Comparison of ENCODE assay signal across 11 cellular contexts in the genomic region with DNA sequence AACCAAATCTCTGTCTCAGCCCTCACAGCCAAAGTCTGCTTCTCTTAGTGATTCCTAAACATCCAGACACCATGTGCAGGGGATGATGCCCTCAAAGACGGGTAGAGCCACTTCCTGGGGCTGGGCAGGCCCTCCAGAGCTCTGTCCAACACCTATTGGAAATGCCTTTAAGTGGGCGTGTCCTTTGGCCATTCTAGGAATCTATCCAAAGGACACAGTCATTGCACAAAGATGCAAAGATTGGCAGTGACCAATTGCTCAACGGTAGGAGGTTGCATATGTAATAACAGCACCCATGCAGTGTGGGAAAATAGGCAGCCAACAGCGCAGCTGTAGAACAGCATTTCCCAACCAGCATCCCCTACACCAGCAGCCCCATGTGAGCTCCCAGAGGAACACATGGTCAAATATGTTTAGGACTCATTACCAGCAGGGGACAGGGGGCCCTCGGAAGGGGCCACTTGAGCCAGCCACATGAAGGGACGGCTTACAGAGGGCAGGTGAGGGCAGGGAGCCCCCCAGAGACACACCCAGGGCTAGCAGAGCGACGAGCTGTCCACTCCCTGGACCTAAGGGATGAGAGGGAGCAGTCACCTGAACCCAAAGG.
DNase-seq lines count a peak whose midpoint lies in the region; ATAC-seq, FAIRE-seq and TF ChIP-seq lines count a peak whose summit lies in the region.
"Had no signal": no experiment of that assay in that cellular context is flagged by ENCODE, and none has a peak within 500 bp of the region (broad histone marks: within the 10 kb centered on the region; RNA-seq: fewer than 3 reads in every experiment).

No MANE protein-coding gene starts in this region.

- H3K27ac Mint-ChIP-seq in MCF 10A (ENCODE audit: low read depth, unreplicated experiment): no peak overlapping the region
- H3K27ac Mint-ChIP-seq in endodermal cell: no peak overlapping the region
- H3K27ac Mint-ChIP-seq: activated CD8-positive, alpha-beta memory T cell treated with anti-CD3 and anti-CD28 coated beads, Interleukin-2, amount 10 ng/mL, durations not matched to agents 7 days and 5 days had no signal

- H3K9me3 Mint-ChIP-seq in MCF 10A (ENCODE audit: unreplicated experiment): no peaks in the 10 kb centered on the region
- H3K9me3 Mint-ChIP-seq in endodermal cell: no peaks in the 10 kb centered on the region

- no peak for TF ChIP-seq POLR2A in breast epithelium (IDR thresholded peaks at IDR 0.05)

- peaks cover 12% of the 10 kb centered on the region for H3K4me1 Mint-ChIP-seq in MCF 10A (ENCODE audit: insufficient read depth, unreplicated experiment)
- no peaks in the 10 kb centered on the region for H3K4me1 Mint-ChIP-seq in endodermal cell
- H3K4me1 Mint-ChIP-seq: activated CD8-positive, alpha-beta memory T cell treated with anti-CD3 and anti-CD28 coated beads, Interleukin-2, amount 10 ng/mL, durations not matched to agents 7 days and 5 days had no signal

- intact Hi-C loops in MCF 10A (cut with micrococcal nuclease): loop anchor here (1.0 to 10.0 kb wide), 4 partner anchors 29 to 429 kb away; no protein-coding TSS in a partner anchor
- intact Hi-C loops in breast epithelium (cut with DNase I; ENCODE audit: low total_unique reads): no loop called here

- CTCF ChIA-PET in MCF 10A (lab: Yijun Ruan, JAX): no interaction called here

- H3K4me3 Mint-ChIP-seq in MCF 10A (ENCODE audit: unreplicated experiment) (no peak overlapping the region), endodermal cell (no peak overlapping the region)
- H3K4me3 Mint-ChIP-seq: activated CD8-positive, alpha-beta memory T cell treated with anti-CD3 and anti-CD28 coated beads, Interleukin-2, amount 10 ng/mL, durations not matched to agents 7 days and 5 days had no signal

- no peaks in the 10 kb centered on the region for H3K4me1 ChIP-seq in breast epithelium
- no peaks in the 10 kb centered on the region for H3K4me1 ChIP-seq in endodermal cell (ENCODE audit: control insufficient read depth, insufficient read depth, low read length)
- H3K4me1 ChIP-seq: tibial nerve had no signal

- no peaks in the 10 kb centered on the region for H3K36me3 Mint-ChIP-seq in MCF 10A (ENCODE audit: insufficient read depth, unreplicated experiment)
- H3K36me3 Mint-ChIP-seq in endodermal cell (ENCODE audit: low read depth): no peaks in the 10 kb centered on the region
- H3K36me3 Mint-ChIP-seq: activated CD8-positive, alpha-beta memory T cell treated with anti-CD3 and anti-CD28 coated beads, Interleukin-2, amount 10 ng/mL, durations not matched to agents 7 days and 5 days had no signal

- H3K27me3 Mint-ChIP-seq in MCF 10A (ENCODE audit: insufficient read depth, unreplicated experiment): no peaks in the 10 kb centered on the region
- H3K27me3 Mint-ChIP-seq in endodermal cell (ENCODE audit: insufficient read depth): peaks cover 11% of the 10 kb centered on the region

- BruUV-seq in MCF 10A (replicated peaks; lab: Mats Ljungman, UMichigan): no TSS peak

- FAIRE-seq in RCC 7860 (lab: Jason Lieb, UNC): no peak

- TF ChIP-seq CTCF in MCF 10A (IDR thresholded peaks at IDR 0.05; ENCODE audit: unreplicated experiment): no peak
- no peak for TF ChIP-seq CTCF in breast epithelium (IDR thresholded peaks at IDR 0.05)
- TF ChIP-seq CTCF in endodermal cell (conservative IDR thresholded peaks at IDR 0.05): no peak

- no peaks in the 10 kb centered on the region for H3K9me3 ChIP-seq in breast epithelium
- no peaks in the 10 kb centered on the region for H3K9me3 ChIP-seq in endodermal cell (ENCODE audit: control insufficient read depth, low read length)
- H3K9me3 ChIP-seq: tibial nerve had no signal

- ATAC-seq in HG03469 (IDR thresholded peaks at IDR 0.05; ENCODE audit: unreplicated experiment): no peak
- ATAC-seq: activated CD8-positive, alpha-beta memory T cell treated with anti-CD3 and anti-CD28 coated beads, Interleukin-2, amount 10 ng/mL, durations not matched to agents 7 days and 5 days had no signal

- POLR2A ChIA-PET in MCF 10A (lab: Yijun Ruan, JAX): interaction anchor here (0.5 to 0.7 kb wide), 4 partner anchors 13 to 1569 kb away, joined by 3 to 4 read pairs (median 4); no protein-coding TSS in a partner anchor

- 85 to 90% methylated on average over 6 to 8 of the region's 8 CpGs for WGBS in endodermal cell (ENCODE audit: insufficient coverage in 1 of 2, insufficient read length in 1 of 2), 2 experiments

- H3K36me3 ChIP-seq in breast epithelium: no peaks in the 10 kb centered on the region
- H3K36me3 ChIP-seq in endodermal cell (ENCODE audit: control insufficient read depth, insufficient read depth, low read length): no peaks in the 10 kb centered on the region
- H3K36me3 ChIP-seq: tibial nerve had no signal

- H3K9ac ChIP-seq in endodermal cell (ENCODE audit: extremely low read depth, low read length, poor library complexity, severe bottlenecking): no peak overlapping the region

- no peak overlapping the region for H3K4me3 ChIP-seq in breast epithelium
- H3K4me3 ChIP-seq in skeletal muscle cell (ENCODE audit: low read depth, low read length): no peak overlapping the region
- H3K4me3 ChIP-seq in endodermal cell (ENCODE audit: low read length): no peak overlapping the region
- H3K4me3 ChIP-seq: tibial nerve had no signal

- H3K27ac ChIP-seq in breast epithelium (no peak overlapping the region), epithelial cell of prostate (no peak overlapping the region), endodermal cell (ENCODE audit: low read depth, low read length) (no peak overlapping the region)
- H3K27ac ChIP-seq: tibial nerve had no signal

- DNase-seq in MCF 10A (ENCODE audit: unreplicated experiment): peak; percentile 93
- DNase-seq in breast epithelium (ENCODE audit: low spot score in 2 of 2): no peak
- DNase-seq in RCC 7860 (ENCODE audit: low spot score): peak; percentile 65
- DNase-seq in epithelial cell of prostate (ENCODE audit: low read depth, low spot score): peak; percentile 27
- peak; percentile 4 for DNase-seq in skeletal muscle cell (ENCODE audit: low read depth)
- DNase-seq in Ammon's horn (ENCODE audit: low spot score): no peak
- no peak for DNase-seq in endodermal cell
- DNase-seq: activated CD8-positive, alpha-beta memory T cell treated with anti-CD3 and anti-CD28 coated beads, Interleukin-2, amount 10 ng/mL, durations not matched to agents 7 days and 5 days; NCI-H1436 had no signal

- H3K27me3 ChIP-seq in breast epithelium (no peaks in the 10 kb centered on the region), endodermal cell (ENCODE audit: control insufficient read depth, insufficient read depth, low read length, poor library complexity, severe bottlenecking) (no peaks in the 10 kb centered on the region)
- H3K27me3 ChIP-seq: tibial nerve had no signal

Comparison
In these comparisons a context has a peak if more than half of its experiments do, and no peak if none do; other contexts are left out.
1. DNase-seq: peak in MCF 10A (single experiment), RCC 7860 (single experiment), epithelial cell of prostate (single experiment) and skeletal muscle cell (single experiment); none in breast epithelium (0 of 2), Ammon's horn (single experiment) and endodermal cell (single experiment).